14 cellular contexts compared by ENCODE assay signal in the genomic region with DNA sequence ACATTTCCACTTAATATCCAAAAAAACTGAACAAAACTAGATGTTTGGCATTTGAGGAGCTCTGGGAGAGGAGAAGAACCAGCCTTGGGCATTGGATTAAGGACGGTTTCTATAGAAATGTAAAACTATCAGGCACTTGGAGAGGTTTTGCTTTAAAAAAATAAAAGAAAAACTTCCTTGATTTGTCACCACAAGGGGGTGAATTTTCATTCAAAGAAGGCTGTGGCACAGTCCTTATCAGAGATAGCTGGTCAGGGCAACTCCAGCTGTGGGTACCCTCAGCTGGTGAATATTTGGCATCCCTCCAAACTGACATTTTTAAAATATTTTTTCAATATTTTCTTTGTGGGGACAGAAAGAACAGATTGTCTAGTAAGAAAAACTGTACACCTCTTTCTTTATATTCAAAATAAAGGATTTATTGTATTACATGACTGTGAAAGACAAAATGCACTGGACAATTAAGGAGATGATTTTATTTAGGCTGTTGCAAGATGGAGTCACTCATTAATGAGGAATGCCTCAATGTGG. TPM values are rescaled to one million over a fixed set of nuclear protein-coding genes. Genes with fewer than 3 reads are reported as not detected.
DNase-seq lines count a peak whose midpoint lies in the region; ATAC-seq and TF ChIP-seq lines count a peak whose summit lies in the region.
"Had no signal": no experiment of that assay in that cellular context is flagged by ENCODE, and none has a peak within 500 bp of the region (broad histone marks: within the 10 kb centered on the region; RNA-seq: fewer than 3 reads in every experiment).

No MANE protein-coding gene starts in this region.

- 60% methylated on average over 1 of the region's 1 CpG for WGBS in GM23248 (ENCODE audit: low coverage in 1 of 2, low lambda C conversion rate in 2 of 2, missing lambda C conversion rate in 2 of 2), 2 experiments
- 0% methylated on average over 1 of the region's 1 CpG for WGBS in mammary epithelial cell (ENCODE audit: low coverage, missing lambda C conversion rate)

- H3K27me3 Mint-ChIP-seq in osteocyte (ENCODE audit: unreplicated experiment) (peaks cover 4% of the 10 kb centered on the region), WTC11 (ENCODE audit: low read depth) (peaks cover 2% of the 10 kb centered on the region; the same call in 1 of the 2 replicates)
- H3K27me3 Mint-ChIP-seq: brain had no signal

- CTCF ChIA-PET in OCI-LY7 (lab: Charles Lee; ENCODE audit: unreplicated experiment), result interaction anchor here (0.5 kb wide), 1 partner anchor 26 kb away, joined by 3 read pairs; no protein-coding TSS in a partner anchor
- CTCF ChIA-PET in WTC11 (lab: Charles Lee), result interaction anchor here (1.0 to 1.6 kb wide), 4 partner anchors 8 to 159 kb away, joined by 3 to 10 read pairs (median 5); no protein-coding TSS in a partner anchor
- CTCF ChIA-PET in mammary epithelial cell (lab: Charles Lee; ENCODE audit: low non-redundant PET), result interaction anchor here (0.7 kb wide), 1 partner anchor 43 kb away, joined by 4 read pairs; no protein-coding TSS in a partner anchor

- no peak overlapping the region for H3K27ac Mint-ChIP-seq in osteocyte (ENCODE audit: unreplicated experiment)
- H3K27ac Mint-ChIP-seq in WTC11, result no peak overlapping the region
- H3K27ac Mint-ChIP-seq: activated T-helper 1 cell treated with anti-CD3 and anti-CD28 coated beads, Interleukin-12 subunit alpha, Interleukin-12 subunit beta, Interleukin-2, Interleukin-4 antibody, amounts not matched to agents 30 ng/mL and 10 ng/mL and 1 ng/mL, durations not matched to agents 14 hours and 24 hours and 36 hours; brain had no signal

- H3K9me3 Mint-ChIP-seq in osteocyte (ENCODE audit: unreplicated experiment) (peaks cover 4% of the 10 kb centered on the region), WTC11 (no peaks in the 10 kb centered on the region)
- H3K9me3 Mint-ChIP-seq: activated T-helper 1 cell treated with anti-CD3 and anti-CD28 coated beads, Interleukin-12 subunit alpha, Interleukin-12 subunit beta, Interleukin-2, Interleukin-4 antibody, amounts not matched to agents 30 ng/mL and 10 ng/mL and 1 ng/mL, durations not matched to agents 14 hours and 24 hours and 36 hours; brain had no signal

- no peak overlapping the region for H3K4me3 Mint-ChIP-seq in osteocyte (ENCODE audit: unreplicated experiment)
- H3K4me3 Mint-ChIP-seq in WTC11, result no peak overlapping the region
- H3K4me3 Mint-ChIP-seq: activated T-helper 1 cell treated with anti-CD3 and anti-CD28 coated beads, Interleukin-12 subunit alpha, Interleukin-12 subunit beta, Interleukin-2, Interleukin-4 antibody, amounts not matched to agents 30 ng/mL and 10 ng/mL and 1 ng/mL, durations not matched to agents 14 hours and 24 hours and 36 hours; brain had no signal

- H3K9me2 ChIP-seq in GM23248 (ENCODE audit: insufficient read depth) (no peaks in the 10 kb centered on the region), OCI-LY7 (ENCODE audit: insufficient read depth, low read length) (no peaks in the 10 kb centered on the region)

- H3K79me2 ChIP-seq in GM23248 (ENCODE audit: insufficient read depth) (no peaks in the 10 kb centered on the region), OCI-LY7 (ENCODE audit: insufficient read depth, low read depth, low read length) (no peaks in the 10 kb centered on the region), mammary epithelial cell (ENCODE audit: insufficient read depth, low read length) (no peaks in the 10 kb centered on the region)

- H3K27me3 ChIP-seq in GM23248 (replicated peaks; ENCODE audit: insufficient read depth) (peaks cover 6% of the 10 kb centered on the region; the same call in 1 of the 2 replicates), mammary epithelial cell (ENCODE audit: insufficient read depth, low read length) (no peaks in the 10 kb centered on the region)

- H3K27ac ChIP-seq in GM23248 (no peak overlapping the region), OCI-LY7 (ENCODE audit: low read depth, low read length, poor library complexity, severe bottlenecking) (no peak overlapping the region), mammary epithelial cell (ENCODE audit: insufficient read depth, low read depth, low read length) (no peak overlapping the region)
- H3K27ac ChIP-seq: KMS-11 had no signal

- DNase-seq in GM23248 (peak; percentile 16), OCI-LY7 (ENCODE audit: low spot score) (peak; percentile 34), dermis blood vessel endothelial cell (peak; percentile 36), osteocyte (ENCODE audit: extremely low spot score, unreplicated experiment) (no peak), WTC11 (ENCODE audit: low spot score) (no peak), NCI-H446 treated with DMSO at 0.1 percent for 48 hours (lab: John Stamatoyannopoulos, UW) (no peak), mammary epithelial cell (no peak)
- DNase-seq: activated CD4-positive, CD25-positive, alpha-beta regulatory T cell treated with anti-CD3 and anti-CD28 coated beads, Interleukin-2, amount 50 U/mL, for 72 hours; substantia nigra had no signal

- H2AFZ ChIP-seq in GM23248, result no peak overlapping the region
- no peak overlapping the region for H2AFZ ChIP-seq in OCI-LY7 (ENCODE audit: low read length)
- H2AFZ ChIP-seq in mammary epithelial cell (ENCODE audit: low read depth, low read length), result no peak overlapping the region

- no peaks in the 10 kb centered on the region for H4K20me1 ChIP-seq in GM23248 (ENCODE audit: insufficient read depth)
- no peaks in the 10 kb centered on the region for H4K20me1 ChIP-seq in OCI-LY7 (ENCODE audit: insufficient read depth, low read length)
- H4K20me1 ChIP-seq in mammary epithelial cell (ENCODE audit: insufficient read depth, low read length), result no peaks in the 10 kb centered on the region

- no peaks in the 10 kb centered on the region for H3K9me3 ChIP-seq in GM23248 (ENCODE audit: low read depth)
- no peaks in the 10 kb centered on the region for H3K9me3 ChIP-seq in OCI-LY7 (ENCODE audit: low read length)
- no peaks in the 10 kb centered on the region for H3K9me3 ChIP-seq in mammary epithelial cell (replicated peaks; ENCODE audit: insufficient read depth, low read length)

- no peaks in the 10 kb centered on the region for H3K36me3 Mint-ChIP-seq in osteocyte (ENCODE audit: unreplicated experiment)
- H3K36me3 Mint-ChIP-seq in WTC11, result no peaks in the 10 kb centered on the region
- H3K36me3 Mint-ChIP-seq: brain had no signal

- H3K4me2 ChIP-seq in GM23248 (ENCODE audit: unreplicated experiment) (no peak overlapping the region), OCI-LY7 (ENCODE audit: low read length) (no peak overlapping the region), mammary epithelial cell (ENCODE audit: insufficient read depth, low read depth, low read length) (no peak overlapping the region)
- H3K4me2 ChIP-seq: KMS-11 had no signal

- TF ChIP-seq CTCF in OCI-LY7 (conservative IDR thresholded peaks at IDR 0.05; ENCODE audit: low read length), result peak; percentile 64
- peak; percentile 44 for TF ChIP-seq CTCF in osteocyte (IDR thresholded peaks at IDR 0.05)
- no peak for TF ChIP-seq CTCF in WTC11 (IDR thresholded peaks at IDR 0.05)
- TF ChIP-seq CTCF in mammary epithelial cell (conservative IDR thresholded peaks at IDR 0.05 in 1 of 2, IDR thresholded peaks at IDR 0.05 in 1 of 2; ENCODE audit: extremely low read depth in 1 of 2, insufficient read depth in 1 of 2, low read depth in 1 of 2, low read length in 2 of 2), result peak in 1 of 2 donors; percentile 29

- peaks cover 16% of the 10 kb centered on the region for H3F3A ChIP-seq in GM23248 (ENCODE audit: insufficient read depth)

- POLR2A ChIA-PET in OCI-LY7 (lab: Charles Lee) (interaction anchor here (0.5 kb wide), 1 partner anchor 18 kb away, joined by 3 read pairs; no protein-coding TSS in a partner anchor), WTC11 (lab: Charles Lee) (no interaction called here)

- BruUV-seq in OCI-LY7 (replicated peaks; lab: Mats Ljungman, UMichigan) (no TSS peak), mammary epithelial cell (replicated peaks; lab: Mats Ljungman, UMichigan) (no TSS peak)

- no peak for ATAC-seq in WTC11
- ATAC-seq: Right ventricle myocardium inferior, sciatic nerve had no signal

- H3K4me1 ChIP-seq in GM23248 (ENCODE audit: insufficient read depth), result peaks cover 20% of the 10 kb centered on the region
- no peaks in the 10 kb centered on the region for H3K4me1 ChIP-seq in OCI-LY7 (ENCODE audit: insufficient read depth, low read length, poor library complexity, severe bottlenecking)
- peaks cover 23% of the 10 kb centered on the region for H3K4me1 ChIP-seq in mammary epithelial cell (ENCODE audit: insufficient read depth, low read length)

- H3K36me3 ChIP-seq in GM23248 (ENCODE audit: low read depth) (no peaks in the 10 kb centered on the region), OCI-LY7 (ENCODE audit: insufficient read depth, low read length) (no peaks in the 10 kb centered on the region), mammary epithelial cell (ENCODE audit: insufficient read depth, low read length) (no peaks in the 10 kb centered on the region)

- H3K4me3 ChIP-seq in GM23248, result no peak overlapping the region
- H3K4me3 ChIP-seq in OCI-LY7 (ENCODE audit: low read depth, low read length, poor library complexity, severe bottlenecking), result no peak overlapping the region
- H3K4me3 ChIP-seq in mammary epithelial cell (replicated peaks in 1 of 3; ENCODE audit: insufficient read depth in 1 of 3, low read depth in 2 of 3, low read length in 3 of 3), result no peak overlapping the region

- intact Hi-C loops in OCI-LY7 (cut with micrococcal nuclease; ENCODE audit: unreplicated experiment) (no loop called here), mammary epithelial cell (cut with micrococcal nuclease) (loop anchor here (2.0 kb wide), 1 partner anchor 44 kb away; no protein-coding TSS in a partner anchor)

- H3K4me1 Mint-ChIP-seq in osteocyte (ENCODE audit: unreplicated experiment) (peaks cover 3% of the 10 kb centered on the region), WTC11 (peaks cover 11% of the 10 kb centered on the region)

- dilution Hi-C loops in mammary epithelial cell (cut with HindIII; ENCODE audit: low sequenced_read_pairs), result no loop called here

- H3K9ac ChIP-seq in GM23248 (no peak overlapping the region), mammary epithelial cell (ENCODE audit: insufficient read depth, low read length) (no peak overlapping the region)
- H3K9ac ChIP-seq: KMS-11 had no signal

- in situ Hi-C loops in GM23248 (cut with MboI) (no loop called here), mammary epithelial cell (cut with MboI; ENCODE audit: low sequenced_read_pairs in 2 of 2) (no loop called here)

RNA-seq across cellular contexts. Expression of a gene that starts 46.1 kb away (rescaled TPM):
- 2.6 and 3.4 TPM in 2 replicates for total RNA-seq in GM23248 (2014; rRNA removed; shearing (Covaris generic))
- polyA plus RNA-seq in GM23248 (2016; fragmentation: Nextera tagmentation; extraction: Ambion mirVana) (2.3 and 2.5 TPM in 2 replicates), mammary epithelial cell (13.2 TPM)
- 0.03 and 0.22 TPM in 2 replicates for total RNA-seq in OCI-LY7 (2014; rRNA removed; shearing (Covaris generic))
- total RNA-seq in OCI-LY7 (2022) (0.49 and 1.7 TPM in 2 replicates), dermis blood vessel endothelial cell (81.3 and 89.8 TPM in 2 replicates), osteocyte (15.2 and 16.3 TPM in 2 replicates), WTC11 (2021) (30.3 to 51.7 TPM (median 32.0 TPM) in 3 replicates), mammary epithelial cell (10 to 100 TPM in 1 of 2 donors, 1 to 10 TPM in 1; 9.0 to 19.2 TPM)
- 28.4 TPM for polyA minus RNA-seq in mammary epithelial cell

RNA-seq across cellular contexts. Expression of a gene that starts 55.4 kb away (rescaled TPM):
- 30.6 and 33.3 TPM in 2 replicates for total RNA-seq in GM23248 (2014; rRNA removed; shearing (Covaris generic))
- polyA plus RNA-seq in GM23248 (2016; fragmentation: Nextera tagmentation; extraction: Ambion mirVana), result 22.6 and 24.6 TPM in 2 replicates
- total RNA-seq in OCI-LY7 (2014; rRNA removed; shearing (Covaris generic)), result 45.7 and 55.5 TPM in 2 replicates
- total RNA-seq in OCI-LY7 (2022), result 71.9 and 75.6 TPM in 2 replicates
- total RNA-seq in dermis blood vessel endothelial cell, result 21.1 and 21.3 TPM in 2 replicates
- 31.4 and 36.8 TPM in 2 replicates for total RNA-seq in osteocyte
- 47.4 to 54.0 TPM (median 48.9 TPM) in 3 replicates for total RNA-seq in WTC11 (2021)
- 10 to 100 TPM; 43.8 to 53.7 TPM for total RNA-seq in mammary epithelial cell
- polyA plus RNA-seq in mammary epithelial cell, result 64.3 TPM
- polyA minus RNA-seq in mammary epithelial cell, result 186 TPM

Comparison
In these comparisons a context has a peak if more than half of its experiments do, and no peak if none do; other contexts are left out.
1. DNase-seq: peak in GM23248 (single experiment), OCI-LY7 (single experiment) and dermis blood vessel endothelial cell (single experiment); none in osteocyte (single experiment), WTC11 (single experiment), NCI-H446 treated with DMSO at 0.1 percent for 48 hours (single experiment) and mammary epithelial cell (single experiment).